12 cellular contexts compared by ENCODE assay signal in genomic region chr10:62851449-62851848, GRCh38. TPM values are rescaled to one million over a fixed set of nuclear protein-coding genes. Genes with fewer than 3 reads are reported as not detected.
DNase-seq lines count a peak whose midpoint lies in the region; ATAC-seq, FAIRE-seq and TF ChIP-seq lines count a peak whose summit lies in the region.
"Had no signal": no experiment of that assay in that cellular context is flagged by ENCODE, and none has a peak within 500 bp of the region (broad histone marks: within the 10 kb centered on the region; RNA-seq: fewer than 3 reads in every experiment).

No MANE protein-coding gene starts in this region.

- TF ChIP-seq POLR2A in H1 (IDR thresholded peaks at IDR 0.05; ENCODE audit: control extremely low read depth in 1 of 2, low read depth in 2 of 2, low read length in 2 of 2) = no peak

- no peaks in the 10 kb centered on the region for H3K4me1 ChIP-seq in H1 (replicated peaks in 1 of 4; ENCODE audit: control insufficient read depth in 3 of 4, insufficient read depth in 4 of 4, low read length in 3 of 4)
- H3K4me1 ChIP-seq in small intestine (ENCODE audit: control insufficient read depth in 2 of 2, insufficient read depth in 1 of 2, low read depth in 1 of 2, low read length in 1 of 2) = no peaks in the 10 kb centered on the region

- H2BK5ac ChIP-seq in H1 (ENCODE audit: low read depth, low read length) = no peak overlapping the region

- CTCF ChIA-PET in H1 (lab: Charles Lee; ENCODE audit: partially characterized antibody) = interaction anchor here (0.6 to 4.6 kb wide), 22 partner anchors 8 to 1016 kb away, joined by 3 to 23 read pairs (median 4); no protein-coding TSS in a partner anchor

- H4K91ac ChIP-seq in H1 (replicated peaks; ENCODE audit: insufficient read length, low read length) = no peak overlapping the region

- H3K4me1 Mint-ChIP-seq in activated CD4-positive, alpha-beta T cell treated with anti-CD3 and anti-CD28 coated beads, Interleukin-2, amount 10 ng/mL, durations not matched to agents 24 days and 14 days = peaks cover 52% of the 10 kb centered on the region

- H3K23ac ChIP-seq in H1 (ENCODE audit: insufficient read length) = no peak overlapping the region

- H3K27me3 Mint-ChIP-seq in activated CD4-positive, alpha-beta T cell treated with anti-CD3 and anti-CD28 coated beads, Interleukin-2, amount 10 ng/mL, durations not matched to agents 24 days and 14 days = no peaks in the 10 kb centered on the region

- H2BK120ac ChIP-seq in H1 (replicated peaks; ENCODE audit: low read depth, low read length) = no peak overlapping the region

- H2BK12ac ChIP-seq in H1 (ENCODE audit: low read depth, low read length) = no peak overlapping the region

- peak overlapping the region; percentile 3 for H3K27ac Mint-ChIP-seq in activated CD4-positive, alpha-beta T cell treated with anti-CD3 and anti-CD28 coated beads, Interleukin-2, amount 10 ng/mL, durations not matched to agents 24 days and 14 days
- H3K27ac Mint-ChIP-seq: stimulated activated naive CD8-positive, alpha-beta T cell treated with anti-CD3 and anti-CD28 coated beads, Interleukin-15, amount 100 ng/mL, for 72 hours had no signal

- POLR2A ChIA-PET in H1 (lab: Charles Lee; ENCODE audit: partially characterized antibody) = no interaction called here

- no peak for ATAC-seq in GM19455 (IDR thresholded peaks at IDR 0.05; ENCODE audit: unreplicated experiment)

- no peak overlapping the region for H3K4ac ChIP-seq in H1 (replicated peaks; ENCODE audit: insufficient read length, low read depth, low read length)

- H3K27me3 ChIP-seq in H1 (replicated peaks in 1 of 4; ENCODE audit: control insufficient read depth in 3 of 4, extremely low read depth in 1 of 4, insufficient read depth in 3 of 4, low read length in 3 of 4) (no peaks in the 10 kb centered on the region), small intestine (ENCODE audit: control insufficient read depth in 2 of 2, insufficient read depth in 2 of 2, low read length in 2 of 2) (no peaks in the 10 kb centered on the region)
- H3K27me3 ChIP-seq: ovary had no signal

- H3K79me2 ChIP-seq in H1 (ENCODE audit: control insufficient read depth in 1 of 2, insufficient read depth in 2 of 2, low read length in 2 of 2) = no peaks in the 10 kb centered on the region

- no peak overlapping the region for H2AK5ac ChIP-seq in H1 (ENCODE audit: low read depth, low read length)

- FAIRE-seq in H1 (lab: Jason Lieb, UNC) (peak; percentile 66), small intestine (lab: Jason Lieb, UNC) (no peak)
- FAIRE-seq: endothelial cell of umbilical vein had no signal

- intact Hi-C loops in activated CD4-positive, alpha-beta T cell treated with anti-CD3 and anti-CD28 coated beads, Interleukin-2, amount 10 ng/mL, durations not matched to agents 24 days and 14 days (cut with micrococcal nuclease) = loop anchor here (5.0 to 10.0 kb wide), 2 partner anchors 321 to 587 kb away; partner anchors contain the start of gene RTKN2

- no peak overlapping the region for H4K8ac ChIP-seq in H1 (ENCODE audit: extremely low read depth, insufficient read depth, low read length)

- H3K4me3 ChIP-seq in LNCaP clone FGC (ENCODE audit: low read depth, low read length) = no peak overlapping the region
- no peak overlapping the region for H3K4me3 ChIP-seq in H1 (ENCODE audit: extremely low read depth in 1 of 4, insufficient read depth in 2 of 4, low read depth in 3 of 4, low read length in 4 of 4)
- no peak overlapping the region for H3K4me3 ChIP-seq in small intestine (ENCODE audit: low read depth in 1 of 2, low read length in 2 of 2)
- H3K4me3 ChIP-seq: ovary had no signal

- H3K36me3 ChIP-seq in H1 (ENCODE audit: control insufficient read depth in 2 of 4, insufficient read depth in 4 of 4, low read length in 3 of 4) (no peaks in the 10 kb centered on the region), small intestine (ENCODE audit: control insufficient read depth in 2 of 2, insufficient read depth in 2 of 2, low read length in 2 of 2) (no peaks in the 10 kb centered on the region)
- H3K36me3 ChIP-seq: ovary had no signal

- no peak overlapping the region for H3K27ac ChIP-seq in H1 (ENCODE audit: low read depth, low read length)
- H3K27ac ChIP-seq in small intestine (ENCODE audit: low read depth in 1 of 2, low read length in 1 of 2) = no peak overlapping the region
- H3K27ac ChIP-seq: ovary had no signal

- H4K20me1 ChIP-seq in H1 (replicated peaks in 1 of 2; ENCODE audit: control insufficient read depth in 1 of 2, insufficient read depth in 2 of 2, low read length in 2 of 2) = no peaks in the 10 kb centered on the region

- no peak overlapping the region for H3K14ac ChIP-seq in H1 (ENCODE audit: insufficient read length)

- no peak overlapping the region for H3K18ac ChIP-seq in H1 (ENCODE audit: extremely low read depth, low read length)

- peaks cover 4% of the 10 kb centered on the region for H3K36me3 Mint-ChIP-seq in activated CD4-positive, alpha-beta T cell treated with anti-CD3 and anti-CD28 coated beads, Interleukin-2, amount 10 ng/mL, durations not matched to agents 24 days and 14 days (ENCODE audit: low read depth)

- H3K79me1 ChIP-seq in H1 (ENCODE audit: low read depth, low read length) = no peaks in the 10 kb centered on the region

- peak; percentile 68 for DNase-seq in activated CD4-positive, alpha-beta T cell treated with anti-CD3 and anti-CD28 coated beads, Interleukin-2, amount 10 ng/mL, durations not matched to agents 24 days and 14 days
- DNase-seq in activated CD4-positive, alpha-beta T cell treated with anti-CD3 and anti-CD28 coated beads for 4 hours = no peak
- DNase-seq in LNCaP clone FGC (ENCODE audit: low read depth) (no peak), H1 (ENCODE audit: low read depth in 1 of 2, low spot score in 2 of 2) (peak in 1 of 2 experiments; percentile 65), small intestine (peak; percentile 7), OCI-M2 (lab: John Stamatoyannopoulos, UW; ENCODE audit: unreplicated experiment) (no peak), GOT3 (lab: John Stamatoyannopoulos, UW) (no peak)
- DNase-seq: DMS153, ovary had no signal

- no peak overlapping the region for H3K56ac ChIP-seq in H1 (replicated peaks; ENCODE audit: insufficient read length, low read depth, low read length)

- H4K5ac ChIP-seq in H1 (ENCODE audit: insufficient read length, low read depth, low read length) = no peak overlapping the region

- no peak overlapping the region for H3K4me2 ChIP-seq in H1 (ENCODE audit: insufficient read depth in 1 of 2, low read depth in 2 of 2, low read length in 2 of 2)

- H2BK20ac ChIP-seq in H1 (ENCODE audit: low read length) = no peak overlapping the region

- no peak overlapping the region for H3K9ac ChIP-seq in H1 (replicated peaks in 1 of 4; ENCODE audit: extremely low read depth in 1 of 4, low read depth in 3 of 4, low read length in 3 of 4)

- peak; percentile 78 to 79 for TF ChIP-seq RAD21 in H1 (IDR thresholded peaks at IDR 0.05 in 1 of 2, conservative IDR thresholded peaks at IDR 0.05 in 1 of 2; ENCODE audit: low read depth in 2 of 2, low read length in 2 of 2)

- no peak overlapping the region for H2BK15ac ChIP-seq in H1 (ENCODE audit: low read length)

- H3K9me3 ChIP-seq in H1 (ENCODE audit: insufficient read depth in 2 of 2, low read depth in 1 of 2, low read length in 1 of 2) = no peaks in the 10 kb centered on the region
- H3K9me3 ChIP-seq in small intestine (ENCODE audit: control insufficient read depth, low read depth) = no peaks in the 10 kb centered on the region

- no peaks in the 10 kb centered on the region for H3K23me2 ChIP-seq in H1 (ENCODE audit: low read depth, low read length)

- peak; percentile 40 for TF ChIP-seq CTCF in LNCaP clone FGC (IDR thresholded peaks at IDR 0.05; ENCODE audit: control insufficient read depth, extremely low read depth, insufficient read depth)
- peak; percentile 13 to 87 (median 58) for TF ChIP-seq CTCF in H1 (IDR thresholded peaks at IDR 0.05; ENCODE audit: control extremely low read depth in 1 of 3, insufficient read depth in 1 of 3, low read depth in 1 of 3, low read length in 3 of 3)

- no peak for TF ChIP-seq EP300 in H1 (IDR thresholded peaks at IDR 0.05; ENCODE audit: borderline replicate concordance in 1 of 2, low read depth in 2 of 2, low read length in 2 of 2)

- 25% methylated on average over 2 of the region's 2 CpGs; no CpG with 5 or more reads in 1 of the 2 experiments for WGBS in H1 (ENCODE audit: extremely low coverage in 1 of 2, insufficient coverage in 1 of 2, insufficient read length in 1 of 2, insufficient replicate concordance in 2 of 2, low coverage in 1 of 2, low lambda C conversion rate in 2 of 2, missing lambda C conversion rate in 1 of 2), 2 experiments
- WGBS in small intestine, 3 donors = 43 to 87% (median 62%) methylated on average over 2 of the region's 2 CpGs

- no peak overlapping the region for H3K4me3 Mint-ChIP-seq in activated CD4-positive, alpha-beta T cell treated with anti-CD3 and anti-CD28 coated beads, Interleukin-2, amount 10 ng/mL, durations not matched to agents 24 days and 14 days

- peaks cover 19% of the 10 kb centered on the region for H3K9me3 Mint-ChIP-seq in activated CD4-positive, alpha-beta T cell treated with anti-CD3 and anti-CD28 coated beads, Interleukin-2, amount 10 ng/mL, durations not matched to agents 24 days and 14 days

- H2AFZ ChIP-seq in H1 (ENCODE audit: low read length) = no peak overlapping the region

RNA-seq across cellular contexts. Expression of gene EGR2, which starts 35.3 kb away (rescaled TPM):
- total RNA-seq in activated CD4-positive, alpha-beta T cell treated with anti-CD3 and anti-CD28 coated beads, Interleukin-2, amount 10 ng/mL, durations not matched to agents 24 days and 14 days = 178 and 201 TPM in 2 replicates
- total RNA-seq in H1 (2021; fragmentation: NEBNext Ultra II Directional; extraction: Animal tissue kit (Norgen Biotek cat#: 25700)) = 2.1 and 3.0 TPM in 2 replicates
- polyA plus RNA-seq in H1 (2011; rRNA removed) = 1.3 and 2.4 TPM in 2 replicates
- 0.98 TPM for polyA plus RNA-seq in H1 (2011; cell fraction: cytosol; rRNA removed)
- 2.8 TPM for polyA plus RNA-seq in H1 (2011; cell fraction: nucleus; rRNA removed)
- polyA plus RNA-seq in H1 (2012, experiment 1 of 2) = 0.92 to 1.7 TPM (median 1.3 TPM) in 4 replicates
- polyA plus RNA-seq in H1 (2012, experiment 2 of 2) = 1.3 TPM
- 0.61 TPM for polyA plus RNA-seq in H1 (2013, experiment 1 of 2)
- polyA plus RNA-seq in H1 (2013, experiment 2 of 2) = 0.57 TPM
- polyA minus RNA-seq in H1 (2011; rRNA and poly(A)+ RNA removed) = 1.8 and 2.3 TPM in 2 replicates
- polyA minus RNA-seq in H1 (2011; cell fraction: cytosol; rRNA and poly(A)+ RNA removed) = 0.51 TPM
- polyA minus RNA-seq in H1 (2011; cell fraction: nucleus; rRNA and poly(A)+ RNA removed) = 6.1 TPM
- 1 to 10 TPM in 1 of 3 donors, under 1 TPM in 2; 0.45 to 5.4 (median 0.54) TPM for polyA plus RNA-seq in small intestine

RNA-seq across cellular contexts. Expression of gene ADO, which starts 46.9 kb away (rescaled TPM):
- total RNA-seq in activated CD4-positive, alpha-beta T cell treated with anti-CD3 and anti-CD28 coated beads, Interleukin-2, amount 10 ng/mL, durations not matched to agents 24 days and 14 days = 43.6 and 43.8 TPM in 2 replicates
- total RNA-seq in H1 (2021; fragmentation: NEBNext Ultra II Directional; extraction: Animal tissue kit (Norgen Biotek cat#: 25700)) = 27.9 and 29.2 TPM in 2 replicates
- polyA plus RNA-seq in H1 (2011; rRNA removed) (18.7 and 23.7 TPM in 2 replicates), small intestine (1 to 10 TPM; 7.4 to 9.5 (median 8.1) TPM)
- polyA plus RNA-seq in H1 (2011; cell fraction: cytosol; rRNA removed) = 18.5 TPM
- 14.2 TPM for polyA plus RNA-seq in H1 (2011; cell fraction: nucleus; rRNA removed)
- polyA plus RNA-seq in H1 (2012, experiment 1 of 2) = 12.0 to 16.6 TPM (median 13.3 TPM) in 4 replicates
- polyA plus RNA-seq in H1 (2012, experiment 2 of 2) = 11.2 TPM
- 20.0 TPM for polyA plus RNA-seq in H1 (2013, experiment 1 of 2)
- 20.1 TPM for polyA plus RNA-seq in H1 (2013, experiment 2 of 2)
- polyA minus RNA-seq in H1 (2011; rRNA and poly(A)+ RNA removed) = 14.0 and 16.9 TPM in 2 replicates
- polyA minus RNA-seq in H1 (2011; cell fraction: cytosol; rRNA and poly(A)+ RNA removed) = 20.9 TPM
- polyA minus RNA-seq in H1 (2011; cell fraction: nucleus; rRNA and poly(A)+ RNA removed) = 32.6 TPM

Comparison
In these comparisons a context has a peak if more than half of its experiments do, and no peak if none do; other contexts are left out.
1. DNase-seq: peak in activated CD4-positive, alpha-beta T cell treated with anti-CD3 and anti-CD28 coated beads, Interleukin-2, amount 10 ng/mL, durations not matched to agents 24 days and 14 days (single experiment) and small intestine (single experiment); none in activated CD4-positive, alpha-beta T cell treated with anti-CD3 and anti-CD28 coated beads for 4 hours (0 of 2), LNCaP clone FGC (single experiment), OCI-M2 (single experiment) and GOT3 (single experiment).
2. RNA of gene EGR2, which starts 35.3 kb away (total RNA-seq): 178 to 201 TPM in activated CD4-positive, alpha-beta T cell treated with anti-CD3 and anti-CD28 coated beads, Interleukin-2, amount 10 ng/mL, durations not matched to agents 24 days and 14 days; 2.1 to 3.0 TPM in H1; every median in the first group is over 10 times any median in the second.